1 cellular context compared by ENCODE assay signal in the genomic region with DNA sequence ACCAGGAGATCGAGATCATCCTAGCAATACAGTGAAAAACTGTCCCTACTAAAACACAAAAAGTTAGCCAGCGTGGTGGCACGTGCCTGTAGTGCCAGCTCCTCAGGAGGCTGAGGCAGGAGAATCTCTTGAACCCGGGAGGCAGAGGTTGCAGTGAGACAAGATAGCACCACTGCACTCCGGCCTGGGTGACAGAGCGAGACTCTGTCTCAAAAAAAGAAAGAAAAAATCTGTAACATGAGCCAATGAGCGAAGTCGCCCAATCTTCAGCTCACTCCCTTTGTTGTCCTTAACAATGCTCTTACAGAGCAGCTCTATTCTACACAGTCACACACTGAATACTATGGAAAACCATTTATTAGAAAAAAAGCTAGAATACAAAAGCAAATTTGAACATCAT.
TF ChIP-seq lines count a peak whose summit lies in the region.

No MANE protein-coding gene starts in this region.

TF ChIP-seq in IMR-90, 13 proteins besides CTCF, POLR2A, EP300 and RAD21:
- no peak for TF ChIP-seq FOS (IDR thresholded peaks at IDR 0.05; ENCODE audit: low read depth, low read length)
- no peak for TF ChIP-seq SMC3 (IDR thresholded peaks at IDR 0.05; ENCODE audit: low read depth, low read length)
- no peak for TF ChIP-seq MXI1 (IDR thresholded peaks at IDR 0.05; ENCODE audit: borderline replicate concordance, low read depth, low read length)
- TF ChIP-seq NFE2L2 (IDR thresholded peaks at IDR 0.05; ENCODE audit: low read depth, low read length) = no peak
TF ChIP-seq in IMR-90: peak in this region for 0.
